Comparison of ENCODE assay signal across 8 cellular contexts in the genomic region with DNA sequence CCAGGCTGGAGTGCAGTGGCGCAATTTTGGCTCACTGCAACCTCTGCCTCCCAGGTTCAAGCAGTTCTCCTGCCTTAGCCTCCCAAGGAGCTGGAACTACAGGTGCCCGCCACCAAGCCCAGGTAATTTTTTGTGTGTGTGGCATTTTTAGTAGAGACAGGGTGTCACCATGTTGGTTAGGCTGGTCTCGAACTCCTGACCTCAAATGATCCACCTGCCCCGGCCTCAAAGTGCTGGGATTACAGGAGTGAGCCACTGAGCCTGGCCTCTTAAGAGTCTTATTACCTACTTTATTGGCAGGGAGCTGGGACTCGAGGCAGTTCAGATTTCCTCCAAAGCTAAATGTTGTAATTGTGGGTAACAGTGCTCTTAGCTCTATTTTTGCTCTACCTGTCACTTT.
"Had no signal": no experiment of that assay in that cellular context is flagged by ENCODE, and none has a peak within 500 bp of the region (broad histone marks: within the 10 kb centered on the region; RNA-seq: fewer than 3 reads in every experiment).

No MANE protein-coding gene starts in this region.

- H3K9me3 Mint-ChIP-seq: GM23338, HFFc6, IgD-negative memory B cell had no signal

- H3K36me3 ChIP-seq: HAP-1 had no signal

- H3K4me1 Mint-ChIP-seq: IgD-negative memory B cell had no signal

- H3K27me3 Mint-ChIP-seq: IgD-negative memory B cell had no signal

- H3K4me3 Mint-ChIP-seq: GM23338, HFFc6, IgD-negative memory B cell had no signal

- H3K27ac ChIP-seq: HL-60 had no signal

- H3K4me1 ChIP-seq: HAP-1 had no signal

- H3K4me2 ChIP-seq: GM23338 had no signal

- H2AFZ ChIP-seq: GM23338 had no signal

- ATAC-seq: GM23338, HCT116, HepG2 had no signal

- H3K4me3 ChIP-seq: GM23338, HAP-1 had no signal

- H3K9me3 ChIP-seq: HAP-1 had no signal

- DNase-seq: HFFc6, KBM-7 had no signal

- H3K27ac Mint-ChIP-seq: GM23338, HFFc6, IgD-negative memory B cell had no signal
